9 cellular contexts compared by ENCODE assay signal in genomic region chr2:24047703-24048033, GRCh38. TPM values are rescaled to one million over a fixed set of nuclear protein-coding genes. Genes with fewer than 3 reads are reported as not detected.
DNase-seq lines count a peak whose midpoint lies in the region; ATAC-seq, FAIRE-seq and TF ChIP-seq lines count a peak whose summit lies in the region.
"Had no signal": no experiment of that assay in that cellular context is flagged by ENCODE, and none has a peak within 500 bp of the region (broad histone marks: within the 10 kb centered on the region; RNA-seq: fewer than 3 reads in every experiment).

No MANE protein-coding gene starts in this region.

- no peak for FAIRE-seq in GM12878 (lab: Jason Lieb, UNC)

- H4K8ac ChIP-seq in neuronal stem cell (ENCODE audit: low read depth, low read length) = peak overlapping the region; percentile 87

- H2BK12ac ChIP-seq in neuronal stem cell (ENCODE audit: low read length) = no peak overlapping the region

- in situ Hi-C loops in GM12878 (cut with MboI) = no loop called here

- H3K18ac ChIP-seq in neuronal stem cell (ENCODE audit: low read length) = no peak overlapping the region

- H3K27me3 ChIP-seq in HUES48 (ENCODE audit: control insufficient read depth, insufficient read depth, low read length) = 0 out of 2 replicates have a peak, but pooled peaks cover 2% of the 10 kb centered on the region
- H3K27me3 ChIP-seq in GM12878 (replicated peaks in 1 of 2; ENCODE audit: control insufficient read depth in 2 of 2, insufficient read depth in 2 of 2, low read length in 1 of 2) = peaks cover 0 to 5% of the 10 kb centered on the region in 2 experiments; a peak in 3 of 4 replicates
- H3K27me3 ChIP-seq in neuronal stem cell (ENCODE audit: control insufficient read depth in 3 of 3, insufficient read depth in 3 of 3, low read depth in 1 of 3, low read length in 3 of 3) = peaks cover 0 to 8% (median 0%) of the 10 kb centered on the region in 3 experiments
- H3K27me3 ChIP-seq: pancreas had no signal

- no peak overlapping the region for H4K91ac ChIP-seq in neuronal stem cell (ENCODE audit: low read depth, low read length, poor library complexity)

- intact Hi-C loops in GM12878 (cut with micrococcal nuclease; ENCODE audit: unreplicated experiment) = loop anchor here (1.0 to 5.0 kb wide), 2 partner anchors 29 to 120 kb away; partner anchors contain the start of genes ATAD2B and SF3B6

- DNase-seq in GM12878 (ENCODE audit: low read depth, low spot score) = no peak
- no peak for DNase-seq in neuronal stem cell (ENCODE audit: low spot score)
- DNase-seq in CD1c-positive myeloid dendritic cell (ENCODE audit: extremely low spot score) = no peak
- DNase-seq in mucosa of gallbladder (ENCODE audit: low spot score) = no peak
- no peak for DNase-seq in COR-L47 (lab: John Stamatoyannopoulos, UW)

- WGBS in GM12878 (ENCODE audit: insufficient coverage, insufficient replicate concordance, low lambda C conversion rate, missing lambda C conversion rate) = 23% methylated on average over 8 of the region's 8 CpGs
- WGBS in neuronal stem cell (ENCODE audit: extremely low coverage in 2 of 2, insufficient read length in 2 of 2, insufficient replicate concordance in 1 of 2), 2 donors = no CpG with 5 or more reads among the region's 8 CpGs

- no peak overlapping the region for H2BK120ac ChIP-seq in neuronal stem cell (ENCODE audit: low read depth, low read length)

- no peak for TF ChIP-seq CTCF in GM12878 (IDR thresholded peaks at IDR 0.05 in 2 of 3, conservative IDR thresholded peaks at IDR 0.05 in 1 of 3; ENCODE audit: control insufficient read depth in 2 of 3, extremely low read depth in 1 of 3, insufficient read depth in 1 of 3, low read depth in 3 of 3, low read length in 3 of 3)

- no peak overlapping the region for H3K9ac ChIP-seq in HUES48 (ENCODE audit: low read depth, low read length)
- no peak overlapping the region for H3K9ac ChIP-seq in GM12878 (ENCODE audit: control insufficient read depth, insufficient read depth, low read length)
- H3K9ac ChIP-seq in neuronal stem cell (ENCODE audit: low read depth, low read length, poor library complexity) = no peak overlapping the region

- no peak overlapping the region for H3K14ac ChIP-seq in neuronal stem cell (ENCODE audit: low read length)

- CTCF ChIA-PET in GM12878 (lab: Yijun Ruan, JAX) = interaction anchor here (0.7 to 3.7 kb wide), 10 partner anchors 10 to 223 kb away, joined by 3 to 26 read pairs (median 5); partner anchors contain the start of genes ATAD2B, SF3B6 and TP53I3

- H3K9me3 ChIP-seq in HUES48 (ENCODE audit: control insufficient read depth, insufficient read depth, low read length) (no peaks in the 10 kb centered on the region), GM12878 (replicated peaks; ENCODE audit: control insufficient read depth, insufficient read depth, low read length) (no peaks in the 10 kb centered on the region), neuronal stem cell (replicated peaks in 1 of 2; ENCODE audit: control insufficient read depth in 2 of 2, insufficient read depth in 1 of 2, low read depth in 1 of 2, low read length in 2 of 2) (no peaks in the 10 kb centered on the region)
- H3K9me3 ChIP-seq: pancreas had no signal

- H2AK5ac ChIP-seq in neuronal stem cell (ENCODE audit: low read depth, low read length) = no peak overlapping the region

- H2BK15ac ChIP-seq in neuronal stem cell (ENCODE audit: low read length) = no peak overlapping the region

- H2BK5ac ChIP-seq in neuronal stem cell (ENCODE audit: low read length) = no peak overlapping the region

- no peak for TF ChIP-seq RAD21 in GM12878 (IDR thresholded peaks at IDR 0.05; ENCODE audit: insufficient read depth, low read depth, low read length)

- peaks cover 7% of the 10 kb centered on the region for H3K79me2 ChIP-seq in GM12878 (ENCODE audit: control insufficient read depth, insufficient read depth, low read length)

- RAD21 ChIA-PET in GM12878 (lab: Charles Lee; ENCODE audit: unreplicated experiment) = interaction anchor here (0.7 to 1.7 kb wide), 12 partner anchors 12 to 223 kb away, joined by 3 to 31 read pairs (median 6); partner anchors contain the start of genes ATAD2B, SF3B6 and TP53I3

- no peak for TF ChIP-seq EP300 in GM12878 (IDR thresholded peaks at IDR 0.05; ENCODE audit: borderline replicate concordance in 1 of 2, control insufficient read depth in 1 of 2, low read depth in 2 of 2, low read length in 2 of 2)

- no TSS peak for BruUV-seq in GM12878 (replicated peaks; lab: Mats Ljungman, UMichigan)

- no peak for TF ChIP-seq POLR2A in GM12878 (IDR thresholded peaks at IDR 0.05; ENCODE audit: low read depth, low read length)

- H3K23ac ChIP-seq in neuronal stem cell (ENCODE audit: low read depth, low read length, poor library complexity) = no peak overlapping the region

- POLR2A ChIA-PET in GM12878 (lab: Charles Lee) = interaction anchor here (0.7 to 1.7 kb wide), 11 partner anchors 13 to 1434 kb away, joined by 3 to 12 read pairs (median 3); partner anchors contain the start of genes ATAD2B, SF3B6 and TP53I3

- H3K4me1 ChIP-seq in HUES48 (ENCODE audit: control insufficient read depth, insufficient read depth, low read length) (peaks cover 8% of the 10 kb centered on the region), GM12878 (ENCODE audit: control insufficient read depth, insufficient read depth, low read length) (peaks cover 11% of the 10 kb centered on the region), neuronal stem cell (ENCODE audit: control insufficient read depth in 2 of 2, insufficient read depth in 1 of 2, low read depth in 1 of 2, low read length in 2 of 2) (peaks cover 2 to 5% of the 10 kb centered on the region in 2 donors)

- H3K79me1 ChIP-seq in neuronal stem cell (ENCODE audit: low read depth, low read length) = peaks cover 4% of the 10 kb centered on the region

- H3K36me3 ChIP-seq in HUES48 (ENCODE audit: control insufficient read depth, insufficient read depth, low read length) (0 out of 2 replicates have a peak, but pooled peaks cover 7% of the 10 kb centered on the region), GM12878 (ENCODE audit: control insufficient read depth in 2 of 2, insufficient read depth in 2 of 2, low read length in 1 of 2) (no peaks in the 10 kb centered on the region), neuronal stem cell (replicated peaks in 1 of 2; ENCODE audit: control insufficient read depth in 2 of 2, insufficient read depth in 2 of 2, low read length in 2 of 2) (peaks cover 0 to 11% of the 10 kb centered on the region in 2 donors)
- H3K36me3 ChIP-seq: pancreas had no signal

- H2AFZ ChIP-seq in GM12878 (ENCODE audit: control insufficient read depth, low read depth, low read length) (peak overlapping the region; percentile 93), neuronal stem cell (ENCODE audit: low read length) (peak overlapping the region; percentile 74)

- peak overlapping the region; percentile 45 for H3K4me3 ChIP-seq in HUES48 (ENCODE audit: low read depth, low read length)
- H3K4me3 ChIP-seq in GM12878 = no peak overlapping the region
- peak overlapping the region in 1 of 2 donors; percentile 70 for H3K4me3 ChIP-seq in neuronal stem cell (ENCODE audit: low read length in 2 of 2)

- SMC1A ChIA-PET in GM12878 (lab: Charles Lee; ENCODE audit: uncharacterized antibody, unreplicated experiment) = interaction anchor here (0.6 to 1.4 kb wide), 10 partner anchors 13 to 227 kb away, joined by 3 to 14 read pairs (median 4); partner anchors contain the start of gene ATAD2B

- ATAC-seq in GM18868 (IDR thresholded peaks at IDR 0.05; ENCODE audit: unreplicated experiment) (peak; percentile 2), GM12878 (peak; percentile 0; the same call in 1 of the 3 replicates), HG02610 (IDR thresholded peaks at IDR 0.05; ENCODE audit: unreplicated experiment) (no peak)

- H3K27ac ChIP-seq in HUES48 (ENCODE audit: low read depth, low read length) (peak overlapping the region; percentile 32), GM12878 (ENCODE audit: control insufficient read depth, insufficient read depth) (no peak overlapping the region), neuronal stem cell (replicated peaks; ENCODE audit: low read length) (no peak overlapping the region)
- H3K27ac ChIP-seq: pancreas had no signal

- H3K4ac ChIP-seq in neuronal stem cell (ENCODE audit: low read length) = no peak overlapping the region

- H3K4me2 ChIP-seq in GM12878 (ENCODE audit: control insufficient read depth, insufficient read depth) = peak overlapping the region; percentile 65
- H3K4me2 ChIP-seq in neuronal stem cell (ENCODE audit: insufficient read depth, low read length, poor library complexity, severe bottlenecking) = peak overlapping the region; percentile 29

- H4K20me1 ChIP-seq in GM12878 (ENCODE audit: control insufficient read depth, insufficient read depth) = no peaks in the 10 kb centered on the region

RNA-seq across cellular contexts. Expression of gene WDCP, which starts 0.5 kb away (rescaled TPM):
- 17.1 and 18.6 TPM in 2 replicates for total RNA-seq in GM12878 (2013; cell fraction: nucleolus; rRNA removed)
- total RNA-seq in GM12878 (2014; rRNA removed) (13.8 and 14.6 TPM in 2 replicates), GM12878 (2014; rRNA removed; fragmentation: Illumina TruSeq; extraction: Trizol) (14.2 and 14.3 TPM in 2 replicates), GM12878 (2021) (20.6 and 21.3 TPM in 2 replicates), mucosa of gallbladder (8.4 TPM)
- 3.4 TPM for polyA plus RNA-seq in GM12878 (2011; ENCODE audit: low read depth)
- polyA plus RNA-seq in GM12878 (2011; rRNA removed) (19.6 and 19.9 TPM in 2 replicates), GM12878 (2014; fragmentation: Illumina TruSeq; extraction: Trizol) (15.0 and 16.5 TPM in 2 replicates), GM12878 (2014; fragmentation: Nextera tagmentation; extraction: Ambion mirVana) (1 to 10 TPM; 5.5 to 6.1 TPM), GM12878 (2014; rRNA removed) (8.9 and 10.5 TPM in 2 replicates), GM12878 (2016; fragmentation: Nextera tagmentation; extraction: Ambion mirVana) (10 to 100 TPM; 12.1 to 12.5 TPM)
- 11.9 and 14.2 TPM in 2 replicates for polyA plus RNA-seq in GM12878 (2011; cell fraction: cytosol; rRNA removed)
- polyA plus RNA-seq in GM12878 (2011; cell fraction: nucleus; rRNA removed) = 13.7 and 17.1 TPM in 2 replicates
- polyA plus RNA-seq in GM12878 (2012) = 3.5 and 6.1 TPM in 2 replicates
- 34.9 and 53.8 TPM in 2 replicates for polyA minus RNA-seq in GM12878 (2011; rRNA and poly(A)+ RNA removed)
- 5.3 and 5.5 TPM in 2 replicates for polyA minus RNA-seq in GM12878 (2011; cell fraction: cytosol; rRNA and poly(A)+ RNA removed)
- 4.5 and 7.7 TPM in 2 replicates for polyA minus RNA-seq in GM12878 (2011; cell fraction: nucleus; rRNA and poly(A)+ RNA removed)
- 11.0 TPM for polyA plus RNA-seq in neuronal stem cell (2013, experiment 1 of 2)
- 10.8 TPM for polyA plus RNA-seq in neuronal stem cell (2013, experiment 2 of 2)

RNA-seq across cellular contexts. Expression of gene FKBP1B, which starts 1.9 kb away (rescaled TPM):
- total RNA-seq in GM12878 (2013; cell fraction: nucleolus; rRNA removed) = not detected in 2 replicates
- total RNA-seq in GM12878 (2014; rRNA removed) (0.16 and 0.23 TPM in 2 replicates), GM12878 (2014; rRNA removed; fragmentation: Illumina TruSeq; extraction: Trizol) (0.18 TPM in 1 of 2 replicates, not detected in the other), GM12878 (2021) (0.33 TPM in 1 of 2 replicates, not detected in the other), mucosa of gallbladder (23.0 TPM)
- polyA plus RNA-seq in GM12878 (2011; ENCODE audit: low read depth) = not detected
- polyA plus RNA-seq in GM12878 (2011; rRNA removed) (0.24 and 0.27 TPM in 2 replicates), GM12878 (2014; fragmentation: Illumina TruSeq; extraction: Trizol) (0.43 and 0.47 TPM in 2 replicates), GM12878 (2014; fragmentation: Nextera tagmentation; extraction: Ambion mirVana) (under 1 TPM; 0.23 to 0.38 TPM), GM12878 (2014; rRNA removed) (0.30 and 0.53 TPM in 2 replicates), GM12878 (2016; fragmentation: Nextera tagmentation; extraction: Ambion mirVana) (under 1 TPM; 0.21 to 0.23 TPM)
- 0.10 and 0.31 TPM in 2 replicates for polyA plus RNA-seq in GM12878 (2011; cell fraction: cytosol; rRNA removed)
- polyA plus RNA-seq in GM12878 (2011; cell fraction: nucleus; rRNA removed) = 0.24 and 0.45 TPM in 2 replicates
- 0.64 and 0.72 TPM in 2 replicates for polyA plus RNA-seq in GM12878 (2012)
- not detected in 2 replicates for polyA minus RNA-seq in GM12878 (2011; rRNA and poly(A)+ RNA removed)
- polyA minus RNA-seq in GM12878 (2011; cell fraction: cytosol; rRNA and poly(A)+ RNA removed) = not detected in 2 replicates
- polyA minus RNA-seq in GM12878 (2011; cell fraction: nucleus; rRNA and poly(A)+ RNA removed) = not detected in 2 replicates
- polyA plus RNA-seq in neuronal stem cell (2013, experiment 1 of 2) = 40.0 TPM
- polyA plus RNA-seq in neuronal stem cell (2013, experiment 2 of 2) = 38.5 TPM

RNA-seq across cellular contexts. Expression of gene SF3B6, which starts 28.5 kb away (rescaled TPM):
- 28.9 and 31.1 TPM in 2 replicates for total RNA-seq in GM12878 (2013; cell fraction: nucleolus; rRNA removed)
- total RNA-seq in GM12878 (2014; rRNA removed) = 157 and 185 TPM in 2 replicates
- 246 and 250 TPM in 2 replicates for total RNA-seq in GM12878 (2014; rRNA removed; fragmentation: Illumina TruSeq; extraction: Trizol)
- total RNA-seq in GM12878 (2021) = 117 and 118 TPM in 2 replicates
- polyA plus RNA-seq in GM12878 (2011; ENCODE audit: low read depth) = 131 TPM
- 248 and 325 TPM in 2 replicates for polyA plus RNA-seq in GM12878 (2011; rRNA removed)
- 107 and 140 TPM in 2 replicates for polyA plus RNA-seq in GM12878 (2011; cell fraction: cytosol; rRNA removed)
- polyA plus RNA-seq in GM12878 (2011; cell fraction: nucleus; rRNA removed) = 68.1 and 79.4 TPM in 2 replicates
- 149 and 150 TPM in 2 replicates for polyA plus RNA-seq in GM12878 (2012)
- 258 and 323 TPM in 2 replicates for polyA plus RNA-seq in GM12878 (2014; fragmentation: Illumina TruSeq; extraction: Trizol)
- 100 to 1,000 TPM; 538 to 584 TPM for polyA plus RNA-seq in GM12878 (2014; fragmentation: Nextera tagmentation; extraction: Ambion mirVana)
- polyA plus RNA-seq in GM12878 (2014; rRNA removed) = 226 and 283 TPM in 2 replicates
- polyA plus RNA-seq in GM12878 (2016; fragmentation: Nextera tagmentation; extraction: Ambion mirVana) = 100 to 1,000 TPM; 372 to 415 TPM
- 23.9 and 47.8 TPM in 2 replicates for polyA minus RNA-seq in GM12878 (2011; rRNA and poly(A)+ RNA removed)
- 18.8 and 24.6 TPM in 2 replicates for polyA minus RNA-seq in GM12878 (2011; cell fraction: cytosol; rRNA and poly(A)+ RNA removed)
- polyA minus RNA-seq in GM12878 (2011; cell fraction: nucleus; rRNA and poly(A)+ RNA removed) = 12.2 and 13.3 TPM in 2 replicates
- polyA plus RNA-seq in neuronal stem cell (2013, experiment 1 of 2) = 237 TPM
- 242 TPM for polyA plus RNA-seq in neuronal stem cell (2013, experiment 2 of 2)
- total RNA-seq in mucosa of gallbladder = 69.5 TPM

RNA-seq across cellular contexts. Expression of gene TP53I3, which starts 37.0 kb away (rescaled TPM):
- total RNA-seq in GM12878 (2013; cell fraction: nucleolus; rRNA removed) = 2.9 and 3.2 TPM in 2 replicates
- total RNA-seq in GM12878 (2014; rRNA removed) (12.2 and 13.0 TPM in 2 replicates), GM12878 (2014; rRNA removed; fragmentation: Illumina TruSeq; extraction: Trizol) (10.0 and 12.3 TPM in 2 replicates), GM12878 (2021) (10.9 and 11.4 TPM in 2 replicates), mucosa of gallbladder (35.2 TPM)
- 4.4 TPM for polyA plus RNA-seq in GM12878 (2011; ENCODE audit: low read depth)
- polyA plus RNA-seq in GM12878 (2011; rRNA removed) (5.2 and 6.2 TPM in 2 replicates), GM12878 (2014; fragmentation: Illumina TruSeq; extraction: Trizol) (4.7 and 6.5 TPM in 2 replicates), GM12878 (2014; fragmentation: Nextera tagmentation; extraction: Ambion mirVana) (1 to 10 TPM; 1.4 to 2.6 TPM), GM12878 (2014; rRNA removed) (15.8 and 16.2 TPM in 2 replicates), GM12878 (2016; fragmentation: Nextera tagmentation; extraction: Ambion mirVana) (10 to 100 TPM; 47.6 to 57.4 TPM)
- 9.5 and 11.4 TPM in 2 replicates for polyA plus RNA-seq in GM12878 (2011; cell fraction: cytosol; rRNA removed)
- polyA plus RNA-seq in GM12878 (2011; cell fraction: nucleus; rRNA removed) = 13.2 and 13.3 TPM in 2 replicates
- 9.3 TPM in 2 replicates for polyA plus RNA-seq in GM12878 (2012)
- polyA minus RNA-seq in GM12878 (2011; rRNA and poly(A)+ RNA removed) = 1.7 and 6.0 TPM in 2 replicates
- polyA minus RNA-seq in GM12878 (2011; cell fraction: cytosol; rRNA and poly(A)+ RNA removed) = 2.8 TPM in 1 of 2 replicates, not detected in the other
- 1.9 and 7.0 TPM in 2 replicates for polyA minus RNA-seq in GM12878 (2011; cell fraction: nucleus; rRNA and poly(A)+ RNA removed)
- polyA plus RNA-seq in neuronal stem cell (2013, experiment 1 of 2) = 14.8 TPM
- polyA plus RNA-seq in neuronal stem cell (2013, experiment 2 of 2) = 15.7 TPM

RNA-seq across cellular contexts. Expression of gene MFSD2B, which starts 37.8 kb away (rescaled TPM):
- 0.42 TPM in 1 of 2 replicates, not detected in the other for total RNA-seq in GM12878 (2013; cell fraction: nucleolus; rRNA removed)
- total RNA-seq in GM12878 (2014; rRNA removed) (0.11 TPM in 1 of 2 replicates, not detected in the other), GM12878 (2014; rRNA removed; fragmentation: Illumina TruSeq; extraction: Trizol) (0.09 TPM in 1 of 2 replicates, not detected in the other), GM12878 (2021) (0.19 and 0.28 TPM in 2 replicates), mucosa of gallbladder (0.23 TPM)
- polyA plus RNA-seq in GM12878 (2011; ENCODE audit: low read depth) = not detected
- polyA plus RNA-seq in GM12878 (2011; rRNA removed) (0.08 TPM in 1 of 2 replicates, not detected in the other), GM12878 (2014; fragmentation: Illumina TruSeq; extraction: Trizol) (0.07 TPM in 1 of 2 replicates, not detected in the other), GM12878 (2014; fragmentation: Nextera tagmentation; extraction: Ambion mirVana) (not detected), GM12878 (2014; rRNA removed) (0.27 TPM in 1 of 2 replicates, not detected in the other), GM12878 (2016; fragmentation: Nextera tagmentation; extraction: Ambion mirVana) (under 1 TPM; 0.21 to 0.51 TPM)
- not detected in 2 replicates for polyA plus RNA-seq in GM12878 (2011; cell fraction: cytosol; rRNA removed)
- polyA plus RNA-seq in GM12878 (2011; cell fraction: nucleus; rRNA removed) = 0.13 and 0.22 TPM in 2 replicates
- 0.15 and 0.17 TPM in 2 replicates for polyA plus RNA-seq in GM12878 (2012)
- polyA minus RNA-seq in GM12878 (2011; rRNA and poly(A)+ RNA removed) = not detected in 2 replicates
- not detected in 2 replicates for polyA minus RNA-seq in GM12878 (2011; cell fraction: cytosol; rRNA and poly(A)+ RNA removed)
- not detected in 2 replicates for polyA minus RNA-seq in GM12878 (2011; cell fraction: nucleus; rRNA and poly(A)+ RNA removed)
- 0.20 TPM for polyA plus RNA-seq in neuronal stem cell (2013, experiment 1 of 2)
- polyA plus RNA-seq in neuronal stem cell (2013, experiment 2 of 2) = 0.58 TPM

Comparison
In these comparisons a context has a peak if more than half of its experiments do, and no peak if none do; other contexts are left out.
1. RNA of gene FKBP1B, which starts 1.9 kb away (total RNA-seq): 23.0 TPM in mucosa of gallbladder (single experiment); 0.16 to 0.33 TPM in GM12878; every median in the first group is over 10 times any median in the second.